ENCODE assay signal across 2 cellular contexts in the genomic region with DNA sequence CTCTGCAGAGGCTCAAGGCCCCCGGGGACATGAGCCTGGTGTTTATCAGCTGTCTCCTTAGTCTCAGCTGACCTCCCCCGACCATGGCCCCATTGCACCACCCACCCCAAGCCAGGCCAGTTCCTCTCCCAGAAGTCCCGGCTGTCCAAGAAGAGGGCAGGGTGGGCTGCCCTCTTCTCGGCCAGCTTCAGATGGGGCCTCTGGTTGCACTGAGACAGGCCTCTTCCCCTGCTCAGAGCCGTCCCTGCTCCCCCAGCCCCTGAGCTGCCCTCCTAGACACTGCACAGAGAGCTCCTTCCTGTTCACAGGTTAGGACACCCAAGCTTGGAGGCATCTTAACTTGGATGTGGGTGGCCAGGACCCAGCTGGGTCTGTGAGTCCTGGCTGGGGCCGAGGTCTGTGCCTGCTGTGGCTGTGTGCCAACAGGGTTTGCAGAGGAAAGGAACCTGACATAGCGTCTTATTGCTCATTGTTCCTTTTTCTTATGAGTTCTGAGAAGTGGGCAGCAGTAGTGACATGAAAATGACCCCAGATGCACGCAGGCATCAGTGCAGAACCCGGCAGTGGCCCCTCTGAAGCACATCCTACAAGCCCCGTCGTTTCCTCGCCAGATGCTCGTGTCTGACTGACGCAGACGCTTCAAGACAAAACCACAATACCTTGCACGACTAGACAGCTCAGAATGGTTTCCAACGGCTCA.
TF ChIP-seq lines count a peak whose summit lies in the region.

No MANE protein-coding gene starts in this region.

TF ChIP-seq in liver, 16 proteins besides CTCF, POLR2A, EP300 and RAD21:
- TF ChIP-seq HNF4A (conservative IDR thresholded peaks at IDR 0.05) (no peak), NR2F2 (IDR thresholded peaks at IDR 0.05) (no peak), JUND (IDR thresholded peaks at IDR 0.05) (no peak), SP1 (IDR thresholded peaks at IDR 0.05) (peak; percentile 19)

TF ChIP-seq in HepG2, 621 proteins besides CTCF, POLR2A, EP300 and RAD21:
- no peak for TF ChIP-seq DRAP1 (CRISPR knock-in tag; IDR thresholded peaks at IDR 0.05)
- TF ChIP-seq ZNF446 (CRISPR knock-in tag; IDR thresholded peaks at IDR 0.05) = no peak
- no peak for TF ChIP-seq FOXP4 (CRISPR knock-in tag; IDR thresholded peaks at IDR 0.05)
- no peak for TF ChIP-seq ZSCAN12 (CRISPR knock-in tag; IDR thresholded peaks at IDR 0.05)
- TF ChIP-seq STAT5B (CRISPR knock-in tag; IDR thresholded peaks at IDR 0.05) = no peak
- TF ChIP-seq ZNF530 (CRISPR knock-in tag; IDR thresholded peaks at IDR 0.05; ENCODE audit: low read depth) = no peak
- TF ChIP-seq KDM4B (CRISPR knock-in tag; IDR thresholded peaks at IDR 0.05) = no peak
- TF ChIP-seq, protein P1, sequence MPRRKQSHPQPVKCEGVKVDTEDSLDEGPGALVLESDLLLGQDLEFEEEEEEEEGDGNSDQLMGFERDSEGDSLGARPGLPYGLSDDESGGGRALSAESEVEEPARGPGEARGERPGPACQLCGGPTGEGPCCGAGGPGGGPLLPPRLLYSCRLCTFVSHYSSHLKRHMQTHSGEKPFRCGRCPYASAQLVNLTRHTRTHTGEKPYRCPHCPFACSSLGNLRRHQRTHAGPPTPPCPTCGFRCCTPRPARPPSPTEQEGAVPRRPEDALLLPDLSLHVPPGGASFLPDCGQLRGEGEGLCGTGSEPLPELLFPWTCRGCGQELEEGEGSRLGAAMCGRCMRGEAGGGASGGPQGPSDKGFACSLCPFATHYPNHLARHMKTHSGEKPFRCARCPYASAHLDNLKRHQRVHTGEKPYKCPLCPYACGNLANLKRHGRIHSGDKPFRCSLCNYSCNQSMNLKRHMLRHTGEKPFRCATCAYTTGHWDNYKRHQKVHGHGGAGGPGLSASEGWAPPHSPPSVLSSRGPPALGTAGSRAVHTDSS (CRISPR knock-in tag; conservative IDR thresholded peaks at IDR 0.05) = no peak
- TF ChIP-seq, protein P2, sequence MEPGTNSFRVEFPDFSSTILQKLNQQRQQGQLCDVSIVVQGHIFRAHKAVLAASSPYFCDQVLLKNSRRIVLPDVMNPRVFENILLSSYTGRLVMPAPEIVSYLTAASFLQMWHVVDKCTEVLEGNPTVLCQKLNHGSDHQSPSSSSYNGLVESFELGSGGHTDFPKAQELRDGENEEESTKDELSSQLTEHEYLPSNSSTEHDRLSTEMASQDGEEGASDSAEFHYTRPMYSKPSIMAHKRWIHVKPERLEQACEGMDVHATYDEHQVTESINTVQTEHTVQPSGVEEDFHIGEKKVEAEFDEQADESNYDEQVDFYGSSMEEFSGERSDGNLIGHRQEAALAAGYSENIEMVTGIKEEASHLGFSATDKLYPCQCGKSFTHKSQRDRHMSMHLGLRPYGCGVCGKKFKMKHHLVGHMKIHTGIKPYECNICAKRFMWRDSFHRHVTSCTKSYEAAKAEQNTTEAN (CRISPR knock-in tag; conservative IDR thresholded peaks at IDR 0.05) = no peak
- TF ChIP-seq, protein P3, sequence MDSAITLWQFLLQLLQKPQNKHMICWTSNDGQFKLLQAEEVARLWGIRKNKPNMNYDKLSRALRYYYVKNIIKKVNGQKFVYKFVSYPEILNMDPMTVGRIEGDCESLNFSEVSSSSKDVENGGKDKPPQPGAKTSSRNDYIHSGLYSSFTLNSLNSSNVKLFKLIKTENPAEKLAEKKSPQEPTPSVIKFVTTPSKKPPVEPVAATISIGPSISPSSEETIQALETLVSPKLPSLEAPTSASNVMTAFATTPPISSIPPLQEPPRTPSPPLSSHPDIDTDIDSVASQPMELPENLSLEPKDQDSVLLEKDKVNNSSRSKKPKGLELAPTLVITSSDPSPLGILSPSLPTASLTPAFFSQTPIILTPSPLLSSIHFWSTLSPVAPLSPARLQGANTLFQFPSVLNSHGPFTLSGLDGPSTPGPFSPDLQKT (CRISPR knock-in tag; IDR thresholded peaks at IDR 0.05; ENCODE audit: borderline replicate concordance) = no peak
- TF ChIP-seq ZNF652 (CRISPR knock-in tag; IDR thresholded peaks at IDR 0.05; ENCODE audit: borderline replicate concordance, low read depth) = no peak
- TF ChIP-seq, protein P4, sequence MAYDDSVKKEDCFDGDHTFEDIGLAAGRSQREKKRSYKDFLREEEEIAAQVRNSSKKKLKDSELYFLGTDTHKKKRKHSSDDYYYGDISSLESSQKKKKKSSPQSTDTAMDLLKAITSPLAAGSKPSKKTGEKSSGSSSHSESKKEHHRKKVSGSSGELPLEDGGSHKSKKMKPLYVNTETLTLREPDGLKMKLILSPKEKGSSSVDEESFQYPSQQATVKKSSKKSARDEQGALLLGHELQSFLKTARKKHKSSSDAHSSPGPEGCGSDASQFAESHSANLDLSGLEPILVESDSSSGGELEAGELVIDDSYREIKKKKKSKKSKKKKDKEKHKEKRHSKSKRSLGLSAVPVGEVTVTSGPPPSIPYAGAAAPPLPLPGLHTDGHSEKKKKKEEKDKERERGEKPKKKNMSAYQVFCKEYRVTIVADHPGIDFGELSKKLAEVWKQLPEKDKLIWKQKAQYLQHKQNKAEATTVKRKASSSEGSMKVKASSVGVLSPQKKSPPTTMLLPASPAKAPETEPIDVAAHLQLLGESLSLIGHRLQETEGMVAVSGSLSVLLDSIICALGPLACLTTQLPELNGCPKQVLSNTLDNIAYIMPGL (CRISPR knock-in tag; IDR thresholded peaks at IDR 0.05; ENCODE audit: borderline replicate concordance in 1 of 2, low read depth in 1 of 2) = no peak
- TF ChIP-seq ZMYM2 (CRISPR knock-in tag; IDR thresholded peaks at IDR 0.05) = no peak
